Comparison of ENCODE assay signal across 29 cellular contexts in genomic region chr2:40896358-40896757, GRCh38.
"Had no signal": no experiment of that assay in that cellular context is flagged by ENCODE, and none has a peak within 500 bp of the region (broad histone marks: within the 10 kb centered on the region; RNA-seq: fewer than 3 reads in every experiment).

No MANE protein-coding gene starts in this region.

- H3K9me3 ChIP-seq: adrenal gland had no signal

- H3K4me3 ChIP-seq: adrenal gland, cardiac muscle cell had no signal

- H3K27ac ChIP-seq: adrenal gland, cardiac muscle cell, VCaP had no signal

- ATAC-seq: activated CD8-positive, alpha-beta T cell treated with anti-CD3 and anti-CD28 coated beads for 36 hours; activated naive CD4-positive, alpha-beta T cell treated with anti-CD3 and anti-CD28 coated beads, Interleukin-2, amount 50 U/mL, for 72 hours; activated T-cell treated with anti-CD3 and anti-CD28 coated beads, Interleukin-2, amount 50 U/mL, for 4 hours; activated T-cell treated with anti-CD3 and anti-CD28 coated beads, Interleukin-2, amount 50 U/mL, for 72 hours; activated T-helper 17 cell treated with anti-CD3 and anti-CD28 coated beads, Interleukin-2, amount 50 U/mL, for 72 hours had no signal

- H3K4me1 ChIP-seq: adrenal gland had no signal

- H3K27me3 ChIP-seq: adrenal gland, cardiac muscle cell had no signal

- DNase-seq: activated B cell treated with CpG ODN at 0.5 μM for 24 hours; activated CD4-positive, alpha-beta memory T cell treated with anti-CD3 and anti-CD28 coated beads for 36 hours; activated CD4-positive, alpha-beta T cell treated with anti-CD3 and anti-CD28 coated beads for 4 hours; activated CD4-positive, alpha-beta T cell treated with anti-CD3 and anti-CD28 coated beads, Interleukin-2, amount 10 ng/mL, durations not matched to agents 24 days and 14 days; activated CD4-positive, alpha-beta T cell treated with anti-CD3 and anti-CD28 coated beads, Interleukin-2, amount 50 U/mL, for 1 hour; activated CD4-positive, alpha-beta T cell treated with anti-CD3 and anti-CD28 coated beads, Interleukin-2, amount 50 U/mL, for 4 hours; activated CD4-positive, CD25-positive, alpha-beta regulatory T cell treated with anti-CD3 and anti-CD28 coated beads, Interleukin-2, amount 50 U/mL, for 72 hours; activated CD8-positive, alpha-beta memory T cell treated with anti-CD3 and anti-CD28 coated beads, Interleukin-2, amount 50 U/mL, for 4 hours; activated CD8-positive, alpha-beta T cell treated with anti-CD3 and anti-CD28 coated beads for 36 hours; activated effector memory CD4-positive, alpha-beta T cell treated with anti-CD3 and anti-CD28 coated beads, Interleukin-2, amount 50 U/mL, for 16 hours; activated gamma-delta T cell treated with Interleukin-2 at 50 U/mL for 16 hours; activated naive CD4-positive, alpha-beta T cell; activated naive CD4-positive, alpha-beta T cell treated with anti-CD3 and anti-CD28 coated beads for 36 hours; activated naive CD4-positive, alpha-beta T cell treated with anti-CD3 and anti-CD28 coated beads, Interleukin-2, amount 50 U/mL, for 16 hours; activated naive CD8-positive, alpha-beta T cell treated with anti-CD3 and anti-CD28 coated beads for 36 hours; activated T-cell treated with anti-CD3 and anti-CD28 coated beads for 4 hours; activated T-cell treated with anti-CD3 and anti-CD28 coated beads, Interleukin-2, amount 50 U/mL, for 1 hour; activated T-cell treated with anti-CD3 and anti-CD28 coated beads, Interleukin-2, amount 50 U/mL, for 4 hours; activated T-cell treated with anti-CD3 and anti-CD28 coated beads, Interleukin-2, amount 50 U/mL, for 72 hours; adrenal gland; amniotic stem cell; aorta; caudate nucleus; T-helper 2 cell; T-helper 9 cell had no signal

- H3K36me3 ChIP-seq: adrenal gland, cardiac muscle cell had no signal
